In genomic region chr4:3392319-3392718, GRCh38 we compare ENCODE assay signal across 26 cellular contexts. TPM values are rescaled to one million over a fixed set of nuclear protein-coding genes. Genes with fewer than 3 reads are reported as not detected.
DNase-seq lines count a peak whose midpoint lies in the region; ATAC-seq and TF ChIP-seq lines count a peak whose summit lies in the region.
"Had no signal": no experiment of that assay in that cellular context is flagged by ENCODE, and none has a peak within 500 bp of the region (broad histone marks: within the 10 kb centered on the region; RNA-seq: fewer than 3 reads in every experiment).

No MANE protein-coding gene starts in this region.

- H3K4me1 ChIP-seq in BLaER1 treated with 17β-estradiol and CSF1 and Interleukin-3, amounts not matched to agents 10 nM and 100 nM: peaks cover 37 to 60% (median 54%) of the 10 kb centered on the region in 10 experiments
- peaks cover 48% of the 10 kb centered on the region for H3K4me1 ChIP-seq in OCI-LY3 (ENCODE audit: low read length)
- peaks cover 26% of the 10 kb centered on the region for H3K4me1 ChIP-seq in osteoblast (ENCODE audit: insufficient read depth, low read length)

- peaks cover 11 to 44% (median 37%) of the 10 kb centered on the region in 11 experiments; a peak in 21 of 22 replicates for H3K36me3 ChIP-seq in BLaER1 treated with 17β-estradiol and CSF1 and Interleukin-3, amounts not matched to agents 10 nM and 100 nM
- peaks cover 22% of the 10 kb centered on the region for H3K36me3 ChIP-seq in OCI-LY3 (replicated peaks; ENCODE audit: low read depth, low read length)
- H3K36me3 ChIP-seq in osteoblast (ENCODE audit: insufficient read depth, low read length): no peaks in the 10 kb centered on the region
- H3K36me3 ChIP-seq: MG63 had no signal

- H3K79me2 ChIP-seq in OCI-LY3 (ENCODE audit: low read length) (peaks cover 73% of the 10 kb centered on the region), osteoblast (ENCODE audit: insufficient read depth, low read length) (peaks cover 3% of the 10 kb centered on the region)

- H2AFZ ChIP-seq in OCI-LY3 (ENCODE audit: low read depth, low read length) (no peak overlapping the region), osteoblast (ENCODE audit: low read length) (no peak overlapping the region)

- peaks cover 0 to 70% (median 34%) of the 10 kb centered on the region in 11 experiments; a peak in 16 of 22 replicates for H4K20me1 ChIP-seq in BLaER1 treated with 17β-estradiol and CSF1 and Interleukin-3, amounts not matched to agents 10 nM and 100 nM
- H4K20me1 ChIP-seq in OCI-LY3 (ENCODE audit: insufficient read depth, low read length): no peaks in the 10 kb centered on the region
- H4K20me1 ChIP-seq in osteoblast (ENCODE audit: insufficient read depth, low read length): no peaks in the 10 kb centered on the region

- H3K27ac ChIP-seq in BLaER1 treated with 17β-estradiol and CSF1 and Interleukin-3, amounts not matched to agents 10 nM and 100 nM: no peak overlapping the region
- H3K27ac ChIP-seq in OCI-LY3 (ENCODE audit: low read length) (peak overlapping the region; percentile 2; the same call in 1 of the 2 replicates), osteoblast (ENCODE audit: low read depth, low read length) (no peak overlapping the region)
- H3K27ac ChIP-seq: RWPE1, SK-N-MC had no signal

- peak overlapping the region in 10 of 11 experiments; percentile 6 to 100 (median 96); a peak in 15 of 22 replicates for H3K4me2 ChIP-seq in BLaER1 treated with 17β-estradiol and CSF1 and Interleukin-3, amounts not matched to agents 10 nM and 100 nM
- peak overlapping the region; percentile 97 for H3K4me2 ChIP-seq in OCI-LY3 (ENCODE audit: low read length)
- no peak overlapping the region for H3K4me2 ChIP-seq in osteoblast (ENCODE audit: insufficient read depth, low read length)

- TF ChIP-seq CTCF in OCI-LY3 (IDR thresholded peaks at IDR 0.05; ENCODE audit: low read depth, low read length) (no peak), osteoblast (IDR thresholded peaks at IDR 0.05; ENCODE audit: extremely low read depth, low read depth, low read length) (no peak)

- H3K27me3 ChIP-seq in BLaER1 treated with 17β-estradiol and CSF1 and Interleukin-3, amounts not matched to agents 10 nM and 100 nM: no peaks in the 10 kb centered on the region
- H3K27me3 ChIP-seq in OCI-LY3 (ENCODE audit: low read depth, low read length) (no peaks in the 10 kb centered on the region), osteoblast (ENCODE audit: insufficient read depth, low read length) (no peaks in the 10 kb centered on the region)
- H3K27me3 ChIP-seq: MG63 had no signal

- H3K4me3 ChIP-seq in BLaER1 treated with 17β-estradiol and CSF1 and Interleukin-3, amounts not matched to agents 10 nM and 100 nM: no peak overlapping the region
- peak overlapping the region; percentile 80 for H3K4me3 ChIP-seq in OCI-LY3 (ENCODE audit: low read length)
- no peak overlapping the region for H3K4me3 ChIP-seq in osteoblast (ENCODE audit: insufficient read depth, low read length)
- H3K4me3 ChIP-seq: MG63, SK-N-MC had no signal

- no peak for ATAC-seq in HG03342 (IDR thresholded peaks at IDR 0.05; ENCODE audit: unreplicated experiment)
- no peak for ATAC-seq in GM19023 (IDR thresholded peaks at IDR 0.05; ENCODE audit: unreplicated experiment)
- ATAC-seq: Panc1 had no signal

- peaks cover 0 to 23% (median 19%) of the 10 kb centered on the region in 11 experiments; a peak in 19 of 22 replicates for H3K9me3 ChIP-seq in BLaER1 treated with 17β-estradiol and CSF1 and Interleukin-3, amounts not matched to agents 10 nM and 100 nM (replicated peaks in 1 of 11)
- H3K9me3 ChIP-seq in OCI-LY3 (ENCODE audit: insufficient read depth, low read length) (no peaks in the 10 kb centered on the region), osteoblast (ENCODE audit: low read depth, low read length) (no peaks in the 10 kb centered on the region)
- H3K9me3 ChIP-seq: MG63 had no signal

- no peak overlapping the region; a peak in 1 of 22 replicates for H3K9ac ChIP-seq in BLaER1 treated with 17β-estradiol and CSF1 and Interleukin-3, amounts not matched to agents 10 nM and 100 nM
- H3K9ac ChIP-seq in OCI-LY3 (ENCODE audit: low read length): peak overlapping the region; percentile 91

- DNase-seq in kidney tubule cell (ENCODE audit: low spot score): peak; percentile 33
- DNase-seq in osteoblast (ENCODE audit: insufficient read length, low spot score, missing footprints): peak; percentile 65
- DNase-seq in NCI-H526 (lab: John Stamatoyannopoulos, UW): no peak
- DNase-seq in AG20443 (ENCODE audit: low spot score): no peak
- DNase-seq: AML-193; CD8-positive, alpha-beta memory T cell; DMS 273 treated with DMSO at 0.1 percent for 48 hours; DMS79; GF-D8; KBM-7; MG63; NCI-H1105 treated with DMSO at 0.1 percent for 48 hours; NCI-H146; NCI-H2029 treated with DMSO at 0.1 percent for 48 hours; NCI-H2227 treated with DMSO at 0.1 percent for 48 hours; NCI-H69; SHP77 treated with DMSO at 0.1 percent for 48 hours had no signal

RNA-seq across cellular contexts. Expression of gene HGFAC, which starts 49.4 kb away (rescaled TPM):
- total RNA-seq in osteoblast: not detected in 2 replicates
- total RNA-seq: CD8-positive, alpha-beta memory T cell; NCI-H460; OCI-LY7 had no signal

Comparison
In these comparisons a context has a peak if more than half of its experiments do, and no peak if none do; other contexts are left out.
1. DNase-seq: peak in kidney tubule cell (single experiment) and osteoblast (single experiment); none in NCI-H526 (0 of 2) and AG20443 (single experiment).